In the genomic region with DNA sequence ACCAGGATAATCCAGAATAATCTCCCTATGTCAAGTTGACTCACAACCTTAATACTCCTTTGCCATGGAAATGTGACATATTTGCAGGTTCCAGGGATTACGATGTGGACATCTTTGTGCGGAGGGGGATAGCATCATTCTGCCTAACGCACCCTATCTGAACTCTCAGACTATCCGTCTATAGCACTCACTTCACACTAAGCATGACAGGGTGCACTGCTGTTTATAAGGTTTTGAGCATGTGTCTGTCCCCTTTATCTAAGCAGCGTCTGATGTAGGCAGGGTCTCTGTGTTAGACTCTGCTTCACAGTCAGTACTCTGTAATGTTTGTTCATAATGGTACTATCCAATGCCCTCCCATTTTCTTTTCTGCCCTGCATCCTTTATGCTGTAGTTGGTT, we compare ENCODE assay signal across 32 cellular contexts. TPM values are rescaled to one million over a fixed set of nuclear protein-coding genes. Genes with fewer than 3 reads are reported as not detected.
"Had no signal": no experiment of that assay in that cellular context is flagged by ENCODE, and none has a peak within 500 bp of the region (broad histone marks: within the 10 kb centered on the region; RNA-seq: fewer than 3 reads in every experiment).

No MANE protein-coding gene starts in this region.

- H3K9me3 ChIP-seq: ascending aorta, breast epithelium, esophagus squamous epithelium, gastroesophageal sphincter, heart right ventricle had no signal

- H3K27me3 ChIP-seq: ascending aorta, breast epithelium, cardiac muscle cell, esophagus squamous epithelium, gastroesophageal sphincter, heart right ventricle had no signal

- H3K36me3 ChIP-seq: ascending aorta, breast epithelium, cardiac muscle cell, gastroesophageal sphincter, heart right ventricle had no signal

- H3K27ac ChIP-seq: ascending aorta, breast epithelium, cardiac muscle cell, esophagus squamous epithelium, gastroesophageal sphincter, heart right ventricle had no signal

- DNase-seq: activated CD4-positive, alpha-beta memory T cell treated with anti-CD3 and anti-CD28 coated beads, Interleukin-2, amount 10 ng/mL, durations not matched to agents 7 days and 5 days; activated CD4-positive, alpha-beta T cell treated with anti-CD3 and anti-CD28 coated beads for 1 hour; activated CD4-positive, alpha-beta T cell treated with anti-CD3 and anti-CD28 coated beads for 4 hours; activated CD4-positive, alpha-beta T cell treated with anti-CD3 and anti-CD28 coated beads, Interleukin-2, amount 10 ng/mL, durations not matched to agents 7 days and 5 days; activated CD4-positive, alpha-beta T cell treated with anti-CD3 and anti-CD28 coated beads, Interleukin-2, amount 50 U/mL, for 4 hours; activated CD8-positive, alpha-beta memory T cell treated with anti-CD3 and anti-CD28 coated beads, Interleukin-2, amount 50 U/mL, for 48 hours; activated gamma-delta T cell; activated naive CD4-positive, alpha-beta T cell; activated naive CD4-positive, alpha-beta T cell treated with anti-CD3 and anti-CD28 coated beads, Interleukin-2, amount 10 ng/mL, durations not matched to agents 7 days and 5 days; activated naive CD8-positive, alpha-beta T cell treated with anti-CD3 and anti-CD28 coated beads, Interleukin-2, amount 10 ng/mL, durations not matched to agents 7 days and 5 days; activated T-cell treated with anti-CD3 and anti-CD28 coated beads for 4 hours; activated T-cell treated with anti-CD3 and anti-CD28 coated beads, Interleukin-2, amount 50 U/mL, for 24 hours; activated T-cell treated with anti-CD3 and anti-CD28 coated beads, Interleukin-2, amount 50 U/mL, for 72 hours; effector CD4-positive, alpha-beta T cell; effector memory CD8-positive, alpha-beta T cell; erythroblast; esophagus squamous epithelium; foreskin melanocyte; heart right ventricle; T-helper 1 cell; T-helper 17 cell had no signal

- ATAC-seq: activated naive CD4-positive, alpha-beta T cell treated with anti-CD3 and anti-CD28 coated beads, Interleukin-2, amount 50 U/mL, for 72 hours; activated T-cell treated with anti-CD3 and anti-CD28 coated beads, Interleukin-2, amount 50 U/mL, for 72 hours; effector memory CD8-positive, alpha-beta T cell; gastroesophageal sphincter; heart right ventricle; T-helper 17 cell; WTC11 had no signal

- H3K4me1 ChIP-seq: breast epithelium had no signal

- H3K4me3 ChIP-seq: ascending aorta, breast epithelium, cardiac muscle cell, coronary artery, esophagus squamous epithelium, gastroesophageal sphincter, heart right ventricle had no signal

RNA-seq across cellular contexts. Expression of a gene that starts 43.4 kb away (rescaled TPM):
- total RNA-seq: activated CD4-positive, alpha-beta memory T cell treated with anti-CD3 and anti-CD28 coated beads, Interleukin-2, amount 10 ng/mL, durations not matched to agents 7 days and 5 days; activated CD4-positive, alpha-beta T cell treated with anti-CD3 and anti-CD28 coated beads, Interleukin-2, amount 10 ng/mL, durations not matched to agents 7 days and 5 days; activated naive CD4-positive, alpha-beta T cell treated with anti-CD3 and anti-CD28 coated beads, Interleukin-2, amount 50 U/mL, for 72 hours; activated naive CD8-positive, alpha-beta T cell treated with anti-CD3 and anti-CD28 coated beads, Interleukin-2, amount 10 ng/mL, durations not matched to agents 7 days and 5 days; activated T-cell treated with anti-CD3 and anti-CD28 coated beads, Interleukin-2, amount 50 U/mL, for 72 hours; ascending aorta; breast epithelium; cardiac muscle cell; cerebellum; esophagus squamous epithelium; fibroblast of lung; fibroblast of villous mesenchyme; gastroesophageal sphincter; glomerular endothelial cell; heart right ventricle; T-helper 17 cell; WTC11 had no signal
- polyA plus RNA-seq: cardiac muscle cell, fibroblast of lung, heart right ventricle had no signal
